Comparison of ENCODE assay signal across 22 cellular contexts in genomic region chr12:26919216-26919555, GRCh38. TPM values are rescaled to one million over a fixed set of nuclear protein-coding genes. Genes with fewer than 3 reads are reported as not detected.
DNase-seq lines count a peak whose midpoint lies in the region; ATAC-seq and TF ChIP-seq lines count a peak whose summit lies in the region.
"Had no signal": no experiment of that assay in that cellular context is flagged by ENCODE, and none has a peak within 500 bp of the region (broad histone marks: within the 10 kb centered on the region; RNA-seq: fewer than 3 reads in every experiment).

No MANE protein-coding gene starts in this region.

- no peaks in the 10 kb centered on the region for H3K4me1 ChIP-seq in endodermal cell (ENCODE audit: control insufficient read depth, insufficient read depth, low read length)
- H3K4me1 ChIP-seq: spleen, transverse colon had no signal

- WGBS in endodermal cell (ENCODE audit: insufficient coverage in 1 of 2, insufficient read length in 1 of 2), 2 experiments = 90 to 92% methylated on average over 2 of the region's 2 CpGs

- H3K27me3 Mint-ChIP-seq in activated CD8-positive, alpha-beta memory T cell treated with anti-CD3 and anti-CD28 coated beads, Interleukin-2, amount 10 ng/mL, durations not matched to agents 7 days and 5 days = no peaks in the 10 kb centered on the region
- H3K27me3 Mint-ChIP-seq in endodermal cell (ENCODE audit: insufficient read depth) (no peaks in the 10 kb centered on the region), nephron progenitor cell (ENCODE audit: low read depth, poor library complexity) (no peaks in the 10 kb centered on the region), type B pancreatic cell (no peaks in the 10 kb centered on the region)

- no peak overlapping the region for H3K9ac ChIP-seq in endodermal cell (ENCODE audit: extremely low read depth, low read length, poor library complexity, severe bottlenecking)

- no peak for ATAC-seq in activated CD8-positive, alpha-beta memory T cell treated with anti-CD3 and anti-CD28 coated beads, Interleukin-2, amount 10 ng/mL, durations not matched to agents 7 days and 5 days
- ATAC-seq in GM19463 (IDR thresholded peaks at IDR 0.05; ENCODE audit: unreplicated experiment) = no peak

- no peak overlapping the region for H3K4me3 ChIP-seq in endodermal cell (ENCODE audit: low read length)
- H3K4me3 ChIP-seq: spleen, transverse colon had no signal

- H3K4me1 Mint-ChIP-seq in activated CD8-positive, alpha-beta memory T cell treated with anti-CD3 and anti-CD28 coated beads, Interleukin-2, amount 10 ng/mL, durations not matched to agents 7 days and 5 days = peaks cover 2% of the 10 kb centered on the region
- H3K4me1 Mint-ChIP-seq in endodermal cell = no peaks in the 10 kb centered on the region
- H3K4me1 Mint-ChIP-seq in nephron progenitor cell = no peaks in the 10 kb centered on the region
- H3K4me1 Mint-ChIP-seq in type B pancreatic cell (ENCODE audit: unreplicated experiment) = no peaks in the 10 kb centered on the region

- H3K27ac Mint-ChIP-seq in activated CD8-positive, alpha-beta memory T cell treated with anti-CD3 and anti-CD28 coated beads, Interleukin-2, amount 10 ng/mL, durations not matched to agents 7 days and 5 days = peak overlapping the region; percentile 2
- H3K27ac Mint-ChIP-seq in endodermal cell (peak overlapping the region; percentile 2), nephron progenitor cell (peak overlapping the region; percentile 3), type B pancreatic cell (peak overlapping the region; percentile 72)

- TF ChIP-seq CTCF in endodermal cell (conservative IDR thresholded peaks at IDR 0.05) = no peak
- no peak for TF ChIP-seq CTCF in nephron progenitor cell (IDR thresholded peaks at IDR 0.05)
- no peak for TF ChIP-seq CTCF in type B pancreatic cell (conservative IDR thresholded peaks at IDR 0.05)

- H3K27me3 ChIP-seq in endodermal cell (ENCODE audit: control insufficient read depth, insufficient read depth, low read length, poor library complexity, severe bottlenecking) = no peaks in the 10 kb centered on the region
- H3K27me3 ChIP-seq: spleen, transverse colon had no signal

- H3K36me3 ChIP-seq in endodermal cell (ENCODE audit: control insufficient read depth, insufficient read depth, low read length) = peaks cover 45% of the 10 kb centered on the region

- H3K9me3 ChIP-seq in endodermal cell (ENCODE audit: control insufficient read depth, low read length) = no peaks in the 10 kb centered on the region
- H3K9me3 ChIP-seq: spleen, transverse colon had no signal

- CTCF ChIA-PET in activated CD8-positive, alpha-beta memory T cell treated with anti-CD3 and anti-CD28 coated beads, Interleukin-2, amount 10 ng/mL, durations not matched to agents 7 days and 5 days (lab: Charles Lee) = interaction anchor here (0.9 kb wide), 1 partner anchor 8 kb away, joined by 3 read pairs; no protein-coding TSS in a partner anchor

- no peak overlapping the region for H3K4me3 Mint-ChIP-seq in activated CD8-positive, alpha-beta memory T cell treated with anti-CD3 and anti-CD28 coated beads, Interleukin-2, amount 10 ng/mL, durations not matched to agents 7 days and 5 days
- H3K4me3 Mint-ChIP-seq in endodermal cell = no peak overlapping the region
- no peak overlapping the region for H3K4me3 Mint-ChIP-seq in nephron progenitor cell
- H3K4me3 Mint-ChIP-seq in type B pancreatic cell = peak overlapping the region; percentile 12

- H3K9me3 Mint-ChIP-seq in activated CD8-positive, alpha-beta memory T cell treated with anti-CD3 and anti-CD28 coated beads, Interleukin-2, amount 10 ng/mL, durations not matched to agents 7 days and 5 days (ENCODE audit: low read depth) = no peaks in the 10 kb centered on the region
- H3K9me3 Mint-ChIP-seq in endodermal cell = no peaks in the 10 kb centered on the region
- H3K9me3 Mint-ChIP-seq in nephron progenitor cell = no peaks in the 10 kb centered on the region
- no peaks in the 10 kb centered on the region for H3K9me3 Mint-ChIP-seq in type B pancreatic cell

- no peak for DNase-seq in activated CD8-positive, alpha-beta memory T cell treated with anti-CD3 and anti-CD28 coated beads, Interleukin-2, amount 10 ng/mL, durations not matched to agents 7 days and 5 days
- no peak for DNase-seq in activated CD8-positive, alpha-beta memory T cell treated with anti-CD3 and anti-CD28 coated beads for 24 hours
- no peak for DNase-seq in endodermal cell
- no peak for DNase-seq in nephron progenitor cell
- DNase-seq in type B pancreatic cell (ENCODE audit: extremely low spot score, unreplicated experiment) = no peak
- no peak for DNase-seq in NCI-H1092 treated with DMSO at 0.1 percent for 48 hours (lab: John Stamatoyannopoulos, UW)
- DNase-seq in activated naive CD4-positive, alpha-beta T cell (lab: John Stamatoyannopoulos, UW) = no peak
- DNase-seq: activated CD4-positive, alpha-beta T cell treated with anti-CD3 and anti-CD28 coated beads, Interleukin-2, amount 50 U/mL, for 4 hours; activated gamma-delta T cell treated with Interleukin-2 at 50 U/mL for 16 hours; AML-193; central memory CD4-positive, alpha-beta T cell; DND-41; NCI-H1694 treated with DMSO at 0.1 percent for 48 hours; NCI-H345; PC-3; SIG-M5; spleen; stimulated activated CD4-positive, alpha-beta T cell treated with anti-CD3 and anti-CD28 coated beads, Interleukin-4, amount 100 ng/mL, for 1 hour; stimulated activated naive CD4-positive, alpha-beta T cell treated with Interleukin-2 at 50 U/mL for 16 hours; transverse colon; WERI-Rb-1 had no signal

- peaks cover 38% of the 10 kb centered on the region for H3K36me3 Mint-ChIP-seq in activated CD8-positive, alpha-beta memory T cell treated with anti-CD3 and anti-CD28 coated beads, Interleukin-2, amount 10 ng/mL, durations not matched to agents 7 days and 5 days
- peaks cover 52% of the 10 kb centered on the region for H3K36me3 Mint-ChIP-seq in endodermal cell (ENCODE audit: low read depth)
- peaks cover 58% of the 10 kb centered on the region for H3K36me3 Mint-ChIP-seq in nephron progenitor cell (ENCODE audit: low read depth)
- peaks cover 46% of the 10 kb centered on the region for H3K36me3 Mint-ChIP-seq in type B pancreatic cell

- H3K27ac ChIP-seq in endodermal cell (ENCODE audit: low read depth, low read length) = no peak overlapping the region
- H3K27ac ChIP-seq: transverse colon, WERI-Rb-1 had no signal

RNA-seq across cellular contexts. Expression of gene INTS13, which starts 18.6 kb away (rescaled TPM):
- 10 to 100 TPM; 44.7 to 48.6 TPM for total RNA-seq in activated CD8-positive, alpha-beta memory T cell treated with anti-CD3 and anti-CD28 coated beads, Interleukin-2, amount 10 ng/mL, durations not matched to agents 7 days and 5 days
- 10 to 100 TPM; 23.9 to 55.5 TPM for total RNA-seq in endodermal cell
- 38.8 TPM for polyA plus RNA-seq in endodermal cell (2013, experiment 1 of 2)
- polyA plus RNA-seq in endodermal cell (2013, experiment 2 of 2) = 28.8 TPM
- total RNA-seq in type B pancreatic cell (ENCODE audit: low replicate concordance) = 30.3 and 34.1 TPM in 2 replicates

RNA-seq across cellular contexts. Expression of gene FGFR1OP2, which starts 19.1 kb away (rescaled TPM):
- total RNA-seq in activated CD8-positive, alpha-beta memory T cell treated with anti-CD3 and anti-CD28 coated beads, Interleukin-2, amount 10 ng/mL, durations not matched to agents 7 days and 5 days = 10 to 100 TPM; 76.8 to 78.6 TPM
- total RNA-seq in endodermal cell = 10 to 100 TPM; 42.2 to 71.3 TPM
- polyA plus RNA-seq in endodermal cell (2013, experiment 1 of 2) = 48.0 TPM
- polyA plus RNA-seq in endodermal cell (2013, experiment 2 of 2) = 43.0 TPM
- 46.9 and 64.5 TPM in 2 replicates for total RNA-seq in type B pancreatic cell (ENCODE audit: low replicate concordance)

Comparison
In these comparisons a context has a peak if more than half of its experiments do, and no peak if none do; other contexts are left out.
1. H3K27ac Mint-ChIP-seq: peak in every context shown above with its lines; median percentile 72 in type B pancreatic cell; 3 in nephron progenitor cell; 2 in activated CD8-positive, alpha-beta memory T cell treated with anti-CD3 and anti-CD28 coated beads, Interleukin-2, amount 10 ng/mL, durations not matched to agents 7 days and 5 days; 2 in endodermal cell.